ENCODE assay signal across 13 cellular contexts in the genomic region with DNA sequence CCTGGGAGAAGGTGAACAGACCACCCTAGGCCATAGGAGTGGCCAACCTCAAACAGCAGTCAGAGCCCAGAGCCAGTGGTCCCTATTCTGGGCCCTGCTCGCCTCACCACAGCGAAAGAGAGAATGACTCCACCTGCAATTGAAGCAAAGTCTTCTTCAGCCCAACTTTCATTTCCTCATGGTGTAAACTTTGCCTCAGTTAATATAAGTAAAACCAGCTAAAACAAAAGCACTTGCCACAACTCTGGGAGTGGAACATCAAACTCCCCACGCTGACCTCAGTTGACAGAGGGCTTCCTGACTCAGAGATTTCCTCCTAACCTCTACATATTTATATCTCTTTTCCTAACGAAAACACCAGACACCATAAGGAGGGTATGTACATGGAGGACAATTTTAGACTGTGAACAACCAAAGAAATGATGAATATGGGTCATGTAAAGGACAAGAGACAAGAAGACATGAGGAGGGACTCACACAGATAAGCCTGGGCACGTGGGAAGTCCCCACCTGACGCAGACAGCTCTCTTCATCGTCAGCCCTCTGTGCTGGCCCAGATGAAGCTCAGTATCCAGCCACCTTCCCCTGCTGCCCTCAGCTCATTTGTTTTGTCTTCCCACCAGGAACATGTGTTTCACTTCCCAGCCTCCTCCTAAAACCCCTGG.
DNase-seq lines count a peak whose midpoint lies in the region; ATAC-seq, FAIRE-seq and TF ChIP-seq lines count a peak whose summit lies in the region.
"Had no signal": no experiment of that assay in that cellular context is flagged by ENCODE, and none has a peak within 500 bp of the region (broad histone marks: within the 10 kb centered on the region; RNA-seq: fewer than 3 reads in every experiment).

No MANE protein-coding gene starts in this region.

- ATAC-seq in GM18867 (IDR thresholded peaks at IDR 0.05; ENCODE audit: unreplicated experiment) (peak; percentile 80), GM21423 (IDR thresholded peaks at IDR 0.05; ENCODE audit: unreplicated experiment) (peak; percentile 72), HG02981 (IDR thresholded peaks at IDR 0.05; ENCODE audit: unreplicated experiment) (peak; percentile 58)
- ATAC-seq: activated CD8-positive, alpha-beta T cell treated with anti-CD3 and anti-CD28 coated beads for 36 hours; activated naive CD8-positive, alpha-beta T cell treated with anti-CD3 and anti-CD28 coated beads, Interleukin-2, amount 50 U/mL, for 24 hours had no signal

- H3K36me3 ChIP-seq in bronchial epithelial cell (ENCODE audit: control insufficient read depth, insufficient read depth, low read length), result no peaks in the 10 kb centered on the region

- H3K4me3 ChIP-seq in bronchial epithelial cell (ENCODE audit: low read depth, low read length), result no peak overlapping the region

- DNase-seq in bronchial epithelial cell (ENCODE audit: low read depth), result no peak
- DNase-seq in CD1c-positive myeloid dendritic cell (ENCODE audit: extremely low spot score), result no peak
- DNase-seq in activated CD8-positive, alpha-beta memory T cell treated with anti-CD3 and anti-CD28 coated beads for 24 hours, result no peak
- no peak for DNase-seq in activated gamma-delta T cell treated with Interleukin-2 at 50 U/mL for 16 hours
- no peak for DNase-seq in germinal center (ENCODE audit: low spot score)
- DNase-seq: activated CD8-positive, alpha-beta T cell treated with anti-CD3 and anti-CD28 coated beads for 36 hours; activated naive CD8-positive, alpha-beta T cell treated with anti-CD3 and anti-CD28 coated beads, Interleukin-2, amount 50 U/mL, for 24 hours; NCI-H1048; occipital lobe; T-helper 2 cell had no signal

- no peak for TF ChIP-seq CTCF in bronchial epithelial cell (IDR thresholded peaks at IDR 0.05; ENCODE audit: insufficient read depth, low read length, severe bottlenecking)

- peak; percentile 36 for FAIRE-seq in bronchial epithelial cell (lab: Jason Lieb, UNC)

- no peaks in the 10 kb centered on the region for H3K27me3 ChIP-seq in bronchial epithelial cell (ENCODE audit: control insufficient read depth, insufficient read depth, low read length)
